In the genomic region with DNA sequence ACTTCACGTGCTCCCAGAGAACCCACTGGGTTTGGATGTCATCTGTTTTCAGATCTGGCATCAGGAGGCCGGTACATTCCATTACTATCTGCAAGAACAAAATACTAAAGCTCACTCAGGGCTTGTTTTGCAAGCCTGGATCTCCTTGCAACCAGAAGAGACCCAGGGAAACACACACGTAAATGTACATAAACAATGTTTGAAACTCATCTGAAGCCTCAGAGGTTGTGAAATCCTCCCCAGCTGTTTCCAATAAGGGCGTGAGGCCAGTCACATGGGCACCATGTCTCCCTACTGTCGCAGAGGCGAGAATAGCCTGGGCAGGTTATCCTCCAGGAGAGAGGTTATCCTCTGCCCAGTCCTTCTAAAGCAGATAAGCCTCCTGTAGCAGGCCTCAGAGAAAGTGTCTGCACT, we compare ENCODE assay signal across 1 cellular context.
TF ChIP-seq lines count a peak whose summit lies in the region.

No MANE protein-coding gene starts in this region.

TF ChIP-seq in HepG2, 621 proteins besides CTCF, POLR2A, EP300 and RAD21 (continued from another document and continues in another):
- TF ChIP-seq THAP8 (CRISPR knock-in tag; IDR thresholded peaks at IDR 0.05; ENCODE audit: borderline replicate concordance) (no peak), MBNL3 (CRISPR knock-in tag; conservative IDR thresholded peaks at IDR 0.05) (no peak), RARG (CRISPR knock-in tag; IDR thresholded peaks at IDR 0.05; ENCODE audit: low read depth) (no peak), ISL2 (CRISPR knock-in tag; IDR thresholded peaks at IDR 0.05) (peak; percentile 64; the same call in 1 of the 2 replicates), NFE2L2 (IDR thresholded peaks at IDR 0.05; ENCODE audit: low read length) (no peak), EED (CRISPR knock-in tag; IDR thresholded peaks at IDR 0.05) (no peak), ZNF318 (CRISPR knock-in tag; IDR thresholded peaks at IDR 0.05) (no peak), REST (IDR thresholded peaks at IDR 0.05; ENCODE audit: borderline replicate concordance in 1 of 2, low read depth in 1 of 2, low read length in 2 of 2) (no peak), ARNTL (CRISPR knock-in tag; IDR thresholded peaks at IDR 0.05) (no peak), DRAP1 (CRISPR knock-in tag; IDR thresholded peaks at IDR 0.05) (no peak), MEIS2 (CRISPR knock-in tag; IDR thresholded peaks at IDR 0.05) (no peak), TEAD3 (CRISPR knock-in tag; optimal IDR thresholded peaks at IDR 0.05; ENCODE audit: borderline replicate concordance) (peak; percentile 70), ZNF468 (CRISPR knock-in tag; IDR thresholded peaks at IDR 0.05) (no peak), RARA (CRISPR knock-in tag; IDR thresholded peaks at IDR 0.05) (peak; percentile 55; the same call in 1 of the 2 replicates), KAT8 (CRISPR knock-in tag; IDR thresholded peaks at IDR 0.05) (peak; percentile 45; the same call in 1 of the 2 replicates), GLI4 (CRISPR knock-in tag; IDR thresholded peaks at IDR 0.05; ENCODE audit: borderline replicate concordance) (no peak), ZNF543 (CRISPR knock-in tag; IDR thresholded peaks at IDR 0.05) (no peak), RELA (CRISPR knock-in tag; IDR thresholded peaks at IDR 0.05) (no peak), TAF15 (IDR thresholded peaks at IDR 0.05; ENCODE audit: low read depth, low read length, poor library complexity, severe bottlenecking) (no peak), ZNF24 (IDR thresholded peaks at IDR 0.05) (no peak), ZFAT (CRISPR knock-in tag; conservative IDR thresholded peaks at IDR 0.05) (no peak), ZNF776 (CRISPR knock-in tag; IDR thresholded peaks at IDR 0.05) (no peak), MED8 (CRISPR knock-in tag; IDR thresholded peaks at IDR 0.05; ENCODE audit: insufficient replicate concordance) (no peak)
- TF ChIP-seq, protein P1, sequence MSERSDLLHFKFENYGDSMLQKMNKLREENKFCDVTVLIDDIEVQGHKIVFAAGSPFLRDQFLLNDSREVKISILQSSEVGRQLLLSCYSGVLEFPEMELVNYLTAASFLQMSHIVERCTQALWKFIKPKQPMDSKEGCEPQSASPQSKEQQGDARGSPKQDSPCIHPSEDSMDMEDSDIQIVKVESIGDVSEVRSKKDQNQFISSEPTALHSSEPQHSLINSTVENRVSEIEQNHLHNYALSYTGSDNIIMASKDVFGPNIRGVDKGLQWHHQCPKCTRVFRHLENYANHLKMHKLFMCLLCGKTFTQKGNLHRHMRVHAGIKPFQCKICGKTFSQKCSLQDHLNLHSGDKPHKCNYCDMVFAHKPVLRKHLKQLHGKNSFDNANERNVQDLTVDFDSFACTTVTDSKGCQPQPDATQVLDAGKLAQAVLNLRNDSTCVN (CRISPR knock-in tag; IDR thresholded peaks at IDR 0.05; ENCODE audit: borderline replicate concordance) = no peak
- TF ChIP-seq, protein P2, sequence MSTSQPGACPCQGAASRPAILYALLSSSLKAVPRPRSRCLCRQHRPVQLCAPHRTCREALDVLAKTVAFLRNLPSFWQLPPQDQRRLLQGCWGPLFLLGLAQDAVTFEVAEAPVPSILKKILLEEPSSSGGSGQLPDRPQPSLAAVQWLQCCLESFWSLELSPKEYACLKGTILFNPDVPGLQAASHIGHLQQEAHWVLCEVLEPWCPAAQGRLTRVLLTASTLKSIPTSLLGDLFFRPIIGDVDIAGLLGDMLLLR (CRISPR knock-in tag; IDR thresholded peaks at IDR 0.05) = no peak
- TF ChIP-seq, protein P3, sequence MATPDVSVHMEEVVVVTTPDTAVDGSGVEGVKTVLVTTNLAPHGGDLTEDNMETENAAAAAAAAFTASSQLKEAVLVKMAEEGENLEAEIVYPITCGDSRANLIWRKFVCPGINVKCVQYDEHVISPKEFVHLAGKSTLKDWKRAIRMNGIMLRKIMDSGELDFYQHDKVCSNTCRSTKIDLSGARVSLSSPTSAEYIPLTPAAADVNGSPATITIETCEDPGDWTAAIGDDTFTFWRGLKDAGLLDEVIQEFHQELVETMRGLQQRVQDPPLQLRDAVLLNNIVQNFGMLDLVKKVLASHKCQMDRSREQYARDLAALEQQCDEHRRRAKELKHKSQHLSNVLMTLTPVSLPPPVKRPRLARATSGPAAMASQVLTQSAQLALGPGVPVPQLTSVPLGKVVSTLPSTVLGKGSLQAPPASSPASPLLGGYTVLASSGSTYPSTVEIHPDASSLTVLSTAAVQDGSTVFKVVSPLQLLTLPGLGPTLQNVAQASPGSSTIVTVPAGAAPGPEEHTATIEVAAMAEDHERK (CRISPR knock-in tag; IDR thresholded peaks at IDR 0.05; ENCODE audit: low read depth) = no peak
- TF ChIP-seq, protein P4, sequence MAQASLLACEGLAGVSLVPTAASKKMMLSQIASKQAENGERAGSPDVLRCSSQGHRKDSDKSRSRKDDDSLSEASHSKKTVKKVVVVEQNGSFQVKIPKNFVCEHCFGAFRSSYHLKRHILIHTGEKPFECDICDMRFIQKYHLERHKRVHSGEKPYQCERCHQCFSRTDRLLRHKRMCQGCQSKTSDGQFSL (CRISPR knock-in tag; IDR thresholded peaks at IDR 0.05) = no peak
- TF ChIP-seq, protein P5, sequence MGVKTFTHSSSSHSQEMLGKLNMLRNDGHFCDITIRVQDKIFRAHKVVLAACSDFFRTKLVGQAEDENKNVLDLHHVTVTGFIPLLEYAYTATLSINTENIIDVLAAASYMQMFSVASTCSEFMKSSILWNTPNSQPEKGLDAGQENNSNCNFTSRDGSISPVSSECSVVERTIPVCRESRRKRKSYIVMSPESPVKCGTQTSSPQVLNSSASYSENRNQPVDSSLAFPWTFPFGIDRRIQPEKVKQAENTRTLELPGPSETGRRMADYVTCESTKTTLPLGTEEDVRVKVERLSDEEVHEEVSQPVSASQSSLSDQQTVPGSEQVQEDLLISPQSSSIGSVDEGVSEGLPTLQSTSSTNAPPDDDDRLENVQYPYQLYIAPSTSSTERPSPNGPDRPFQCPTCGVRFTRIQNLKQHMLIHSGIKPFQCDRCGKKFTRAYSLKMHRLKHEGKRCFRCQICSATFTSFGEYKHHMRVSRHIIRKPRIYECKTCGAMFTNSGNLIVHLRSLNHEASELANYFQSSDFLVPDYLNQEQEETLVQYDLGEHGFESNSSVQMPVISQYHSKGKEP (CRISPR knock-in tag; IDR thresholded peaks at IDR 0.05) = no peak
- TF ChIP-seq, protein P6, sequence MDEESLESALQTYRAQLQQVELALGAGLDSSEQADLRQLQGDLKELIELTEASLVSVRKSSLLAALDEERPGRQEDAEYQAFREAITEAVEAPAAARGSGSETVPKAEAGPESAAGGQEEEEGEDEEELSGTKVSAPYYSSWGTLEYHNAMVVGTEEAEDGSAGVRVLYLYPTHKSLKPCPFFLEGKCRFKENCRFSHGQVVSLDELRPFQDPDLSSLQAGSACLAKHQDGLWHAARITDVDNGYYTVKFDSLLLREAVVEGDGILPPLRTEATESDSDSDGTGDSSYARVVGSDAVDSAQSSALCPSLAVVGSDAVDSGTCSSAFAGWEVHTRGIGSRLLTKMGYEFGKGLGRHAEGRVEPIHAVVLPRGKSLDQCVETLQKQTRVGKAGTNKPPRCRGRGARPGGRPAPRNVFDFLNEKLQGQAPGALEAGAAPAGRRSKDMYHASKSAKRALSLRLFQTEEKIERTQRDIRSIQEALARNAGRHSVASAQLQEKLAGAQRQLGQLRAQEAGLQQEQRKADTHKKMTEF (CRISPR knock-in tag; IDR thresholded peaks at IDR 0.05) = peak; percentile 75; the same call in 1 of the 2 replicates
- TF ChIP-seq, protein P7, sequence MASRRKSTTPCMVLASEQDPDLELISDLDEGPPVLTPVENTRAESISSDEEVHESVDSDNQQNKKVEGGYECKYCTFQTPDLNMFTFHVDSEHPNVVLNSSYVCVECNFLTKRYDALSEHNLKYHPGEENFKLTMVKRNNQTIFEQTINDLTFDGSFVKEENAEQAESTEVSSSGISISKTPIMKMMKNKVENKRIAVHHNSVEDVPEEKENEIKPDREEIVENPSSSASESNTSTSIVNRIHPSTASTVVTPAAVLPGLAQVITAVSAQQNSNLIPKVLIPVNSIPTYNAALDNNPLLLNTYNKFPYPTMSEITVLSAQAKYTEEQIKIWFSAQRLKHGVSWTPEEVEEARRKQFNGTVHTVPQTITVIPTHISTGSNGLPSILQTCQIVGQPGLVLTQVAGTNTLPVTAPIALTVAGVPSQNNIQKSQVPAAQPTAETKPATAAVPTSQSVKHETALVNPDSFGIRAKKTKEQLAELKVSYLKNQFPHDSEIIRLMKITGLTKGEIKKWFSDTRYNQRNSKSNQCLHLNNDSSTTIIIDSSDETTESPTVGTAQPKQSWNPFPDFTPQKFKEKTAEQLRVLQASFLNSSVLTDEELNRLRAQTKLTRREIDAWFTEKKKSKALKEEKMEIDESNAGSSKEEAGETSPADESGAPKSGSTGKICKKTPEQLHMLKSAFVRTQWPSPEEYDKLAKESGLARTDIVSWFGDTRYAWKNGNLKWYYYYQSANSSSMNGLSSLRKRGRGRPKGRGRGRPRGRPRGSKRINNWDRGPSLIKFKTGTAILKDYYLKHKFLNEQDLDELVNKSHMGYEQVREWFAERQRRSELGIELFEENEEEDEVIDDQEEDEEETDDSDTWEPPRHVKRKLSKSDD (CRISPR knock-in tag; IDR thresholded peaks at IDR 0.05; ENCODE audit: low read depth) = 0 out of 2 replicates have a peak, but pooled peaks have one; percentile 43
